Comparison of ENCODE assay signal across 10 cellular contexts in genomic region chr1:86155061-86155806, GRCh38. TPM values are rescaled to one million over a fixed set of nuclear protein-coding genes. Genes with fewer than 3 reads are reported as not detected.
A peak's percentile ranks its signal among the peaks of the same experiment; 100 is the strongest.
DNase-seq lines count a peak whose midpoint lies in the region; ATAC-seq, FAIRE-seq and TF ChIP-seq lines count a peak whose summit lies in the region.
"Had no signal": no experiment of that assay in that cellular context is flagged by ENCODE, and none has a peak within 500 bp of the region (broad histone marks: within the 10 kb centered on the region; RNA-seq: fewer than 3 reads in every experiment).

No MANE protein-coding gene starts in this region.

- no peaks in the 10 kb centered on the region for H4K20me1 ChIP-seq in HepG2 (ENCODE audit: insufficient read depth, low read length)

- peaks cover 19% of the 10 kb centered on the region for H3K4me1 ChIP-seq in HUES48 (ENCODE audit: control insufficient read depth, insufficient read depth, low read length)
- no peaks in the 10 kb centered on the region for H3K4me1 ChIP-seq in HepG2 (ENCODE audit: insufficient read depth, low read length)
- H3K4me1 ChIP-seq in thyroid gland: peaks cover 9 to 12% of the 10 kb centered on the region in 2 donors

- H3K4me3 ChIP-seq in HUES48 (ENCODE audit: low read depth, low read length) (peak overlapping the region; percentile 68), HepG2 (replicated peaks in 1 of 3; ENCODE audit: insufficient read depth in 1 of 3, low read depth in 2 of 3, low read length in 3 of 3) (no peak overlapping the region), thyroid gland (replicated peaks in 1 of 3) (peak overlapping the region in 1 of 3 donors; percentile 13)

- FAIRE-seq in HepG2 (lab: Jason Lieb, UNC): no peak

- BruUV-seq in HepG2 (replicated peaks; lab: Mats Ljungman, UMichigan): no TSS peak

- H3K36me3 ChIP-seq in HUES48 (ENCODE audit: control insufficient read depth, insufficient read depth, low read length) (no peaks in the 10 kb centered on the region), HepG2 (replicated peaks in 1 of 2; ENCODE audit: control insufficient read depth in 1 of 2, insufficient read depth in 2 of 2, low read length in 2 of 2) (no peaks in the 10 kb centered on the region), thyroid gland (no peaks in the 10 kb centered on the region)

- H3K9ac ChIP-seq in HUES48 (ENCODE audit: low read depth, low read length): no peak overlapping the region
- H3K9ac ChIP-seq in HepG2 (ENCODE audit: insufficient read depth, low read depth, low read length): no peak overlapping the region

- TF ChIP-seq CTCF in HepG2 (CRISPR knock-in tag; IDR thresholded peaks at IDR 0.05) (no peak), thyroid gland (IDR thresholded peaks at IDR 0.05) (no peak)

- TF ChIP-seq RAD21 in HepG2 (CRISPR knock-in tag; IDR thresholded peaks at IDR 0.05): no peak

- H3K4me2 ChIP-seq in HepG2 (ENCODE audit: low read depth, low read length): no peak overlapping the region

- ATAC-seq in HepG2: peak; percentile 23; the same call in 1 of the 3 replicates
- ATAC-seq in HG02798 (IDR thresholded peaks at IDR 0.05; ENCODE audit: poor library complexity, unreplicated experiment): no peak

- DNase-seq in ecto neural progenitor cell (ENCODE audit: low spot score) (peak; percentile 62), HepG2 (ENCODE audit: low spot score) (no peak), thyroid gland (peak; percentile 8 to 21), NCI-H146 (lab: John Stamatoyannopoulos, UW) (no peak), T-helper 1 cell (no peak)
- no peak for DNase-seq in activated CD4-positive, CD25-positive, alpha-beta regulatory T cell treated with anti-CD3 and anti-CD28 coated beads, Interleukin-2, amount 50 U/mL, for 72 hours
- DNase-seq: activated naive CD4-positive, alpha-beta T cell treated with anti-CD3 and anti-CD28 coated beads, Interleukin-2, amount 50 U/mL, for 16 hours; NCI-H774 had no signal

- WGBS in HepG2 (ENCODE audit: low lambda C conversion rate): 53% methylated on average over 11 of the region's 42 CpGs
- WGBS in thyroid gland, 2 donors: 4 to 11% methylated on average over 22 to 31 of the region's 42 CpGs

- POLR2A ChIA-PET in HepG2 (lab: Yijun Ruan, JAX): no interaction called here

- CTCF ChIA-PET in HepG2 (lab: Yijun Ruan, JAX; ENCODE audit: low intra/inter-chr PET ratio, low total read pairs): no interaction called here

- TF ChIP-seq EP300 in HepG2 (IDR thresholded peaks at IDR 0.05; ENCODE audit: low read depth in 2 of 2, low read length in 2 of 2) (no peak), HepG2 (CRISPR knock-in tag; IDR thresholded peaks at IDR 0.05; ENCODE audit: borderline replicate concordance) (no peak)

- H3K27me3 ChIP-seq in HUES48 (ENCODE audit: control insufficient read depth, insufficient read depth, low read length) (peaks cover 48% of the 10 kb centered on the region), HepG2 (ENCODE audit: control insufficient read depth in 1 of 2, insufficient read depth in 2 of 2, low read length in 2 of 2) (peaks cover 0 to 24% of the 10 kb centered on the region in 2 experiments; a peak in 2 of 5 replicates), thyroid gland (no peaks in the 10 kb centered on the region)

- no peak for TF ChIP-seq POLR2A in HepG2 (IDR thresholded peaks at IDR 0.05; ENCODE audit: insufficient read depth in 1 of 2, low read depth in 2 of 2, low read length in 2 of 2)
- no peak for TF ChIP-seq POLR2A in thyroid gland (IDR thresholded peaks at IDR 0.05)

- H3K27ac ChIP-seq in HUES48 (ENCODE audit: low read depth, low read length) (no peak overlapping the region), HepG2 (ENCODE audit: extremely low read length, insufficient read depth, low read length) (no peak overlapping the region), thyroid gland (no peak overlapping the region)

- H2AFZ ChIP-seq in HepG2 (ENCODE audit: low read length): no peak overlapping the region

- intact Hi-C loops in HepG2 (cut with micrococcal nuclease; ENCODE audit: unreplicated experiment): no loop called here
- intact Hi-C loops in thyroid gland (cut with DNase I): no loop called here

- no peaks in the 10 kb centered on the region for H3K79me2 ChIP-seq in HepG2 (ENCODE audit: insufficient read depth, low read length)

- in situ Hi-C loops in HepG2 (cut with HindIII; ENCODE audit: extremely low pct_ligation_motif_present, low pct_unique_long_range_greater_than_20kb): no loop called here

- H3K9me3 ChIP-seq in HUES48 (ENCODE audit: control insufficient read depth, insufficient read depth, low read length) (no peaks in the 10 kb centered on the region), HepG2 (ENCODE audit: low read length) (no peaks in the 10 kb centered on the region), thyroid gland (no peaks in the 10 kb centered on the region)

TF ChIP-seq in HepG2, 621 proteins besides CTCF, POLR2A, EP300 and RAD21:
- TF ChIP-seq SRY (CRISPR knock-in tag; IDR thresholded peaks at IDR 0.05) (no peak), DMAP1 (CRISPR knock-in tag; IDR thresholded peaks at IDR 0.05) (no peak), ZNF367 (CRISPR knock-in tag; IDR thresholded peaks at IDR 0.05; ENCODE audit: borderline replicate concordance) (no peak), SIN3B (IDR thresholded peaks at IDR 0.05; ENCODE audit: low read length) (no peak)
TF ChIP-seq in HepG2: peak in this region for 0.

RNA-seq across cellular contexts. Expression of gene COL24A1, which starts 1.3 kb away (rescaled TPM):
- 0.07 and 0.13 TPM in 2 replicates for total RNA-seq in HepG2 (2016; rRNA removed; fragmentation: Illumina TruSeq; extraction: Trizol)
- total RNA-seq in HepG2 (2016; cell fraction: cytosol; rRNA removed; fragmentation: Illumina TruSeq; extraction: Trizol; ENCODE audit: low read depth): 0.09 TPM in 1 of 2 replicates, not detected in the other
- total RNA-seq in HepG2 (2016; cell fraction: insoluble cytoplasmic fraction; rRNA removed; fragmentation: Illumina TruSeq; extraction: Trizol): 0.04 and 0.17 TPM in 2 replicates
- 0.03 TPM in 1 of 2 replicates, not detected in the other for total RNA-seq in HepG2 (2016; cell fraction: membrane; rRNA removed; fragmentation: Illumina TruSeq; extraction: Trizol)
- 0.09 and 0.19 TPM in 2 replicates for total RNA-seq in HepG2 (2016; cell fraction: nucleus; rRNA removed; fragmentation: Illumina TruSeq; extraction: Trizol)
- 0.04 and 0.07 TPM in 2 replicates for polyA plus RNA-seq in HepG2 (2011; rRNA removed)
- polyA plus RNA-seq in HepG2 (2011; cell fraction: cytosol; rRNA removed): 0.01 TPM in 2 replicates
- 0.39 and 0.55 TPM in 2 replicates for polyA plus RNA-seq in HepG2 (2011; cell fraction: nucleus; rRNA removed)
- 0.11 and 0.27 TPM in 2 replicates for polyA plus RNA-seq in HepG2 (2012)
- not detected in 2 replicates for polyA plus RNA-seq in HepG2 (2016; cell fraction: cytosol; fragmentation: Illumina TruSeq; extraction: Trizol; ENCODE audit: low read depth)
- polyA plus RNA-seq in HepG2 (2016; cell fraction: insoluble cytoplasmic fraction; fragmentation: Illumina TruSeq; extraction: Trizol; ENCODE audit: low read depth): 0.05 and 0.23 TPM in 2 replicates
- polyA plus RNA-seq in HepG2 (2016; cell fraction: membrane; fragmentation: Illumina TruSeq; extraction: Trizol; ENCODE audit: low read depth): not detected in 2 replicates
- 0.40 and 0.52 TPM in 2 replicates for polyA plus RNA-seq in HepG2 (2016; cell fraction: nucleus; fragmentation: Illumina TruSeq; extraction: Trizol; ENCODE audit: insufficient read depth, low read depth)
- not detected in 2 replicates for polyA minus RNA-seq in HepG2 (2011; rRNA and poly(A)+ RNA removed; ENCODE audit: low replicate concordance)
- polyA minus RNA-seq in HepG2 (2011; cell fraction: cytosol; rRNA and poly(A)+ RNA removed): not detected in 2 replicates
- polyA minus RNA-seq in HepG2 (2011; cell fraction: nucleus; rRNA and poly(A)+ RNA removed): 0.13 and 0.25 TPM in 2 replicates
- under 1 TPM; 0.27 to 0.89 (median 0.46) TPM for total RNA-seq in thyroid gland

Comparison
In these comparisons a context has a peak if more than half of its experiments do, and no peak if none do; other contexts are left out.
1. DNase-seq: peak in ecto neural progenitor cell (single experiment) and thyroid gland (2 of 2); none in HepG2 (single experiment), NCI-H146 (single experiment), T-helper 1 cell (0 of 5) and activated CD4-positive, CD25-positive, alpha-beta regulatory T cell treated with anti-CD3 and anti-CD28 coated beads, Interleukin-2, amount 50 U/mL, for 72 hours (single experiment).